In the genomic region with DNA sequence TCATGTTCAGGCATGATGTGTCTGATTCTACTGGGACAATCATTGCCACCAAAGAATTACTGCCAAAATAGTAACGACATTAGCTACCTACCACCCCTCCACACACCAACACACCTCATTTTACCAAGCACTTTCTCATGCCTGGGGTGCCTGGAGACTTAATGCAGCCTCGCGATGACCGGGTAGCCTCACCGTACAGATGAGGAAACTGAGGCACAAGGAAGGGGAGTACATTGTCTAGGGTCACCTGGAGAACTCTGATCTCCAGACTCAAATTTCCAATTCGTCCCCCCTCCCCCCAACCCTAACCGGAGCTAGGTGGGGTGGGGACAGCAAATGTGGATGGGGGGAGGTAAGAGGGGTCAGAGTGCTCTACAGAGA, we compare ENCODE assay signal across 8 cellular contexts. TPM values are rescaled to one million over a fixed set of nuclear protein-coding genes. Genes with fewer than 3 reads are reported as not detected.
A peak's percentile ranks its signal among the peaks of the same experiment; 100 is the strongest.
DNase-seq lines count a peak whose midpoint lies in the region; ATAC-seq, FAIRE-seq and TF ChIP-seq lines count a peak whose summit lies in the region.

No MANE protein-coding gene starts in this region.

- POLR2A ChIA-PET in activated CD4-positive, alpha-beta T cell treated with anti-CD3 and anti-CD28 coated beads for 36 hours (lab: Charles Lee), result interaction anchor here (1.8 kb wide), 1 partner anchor 33 kb away, joined by 5 read pairs; no protein-coding TSS in a partner anchor
- POLR2A ChIA-PET in K562 (lab: Yijun Ruan, JAX), result interaction anchor here (0.6 to 1.3 kb wide), 4 partner anchors 30 to 284 kb away, joined by 3 to 5 read pairs (median 4); no protein-coding TSS in a partner anchor

- no peak for DNase-seq in activated CD4-positive, alpha-beta T cell treated with anti-CD3 and anti-CD28 coated beads for 36 hours
- DNase-seq in activated CD4-positive, alpha-beta T cell treated with anti-CD3 and anti-CD28 coated beads, Interleukin-2, amount 50 U/mL, for 4 hours, result no peak
- DNase-seq in K562 (ENCODE audit: extremely low read depth in 1 of 4, low spot score in 3 of 4) (no peak), lower leg skin (ENCODE audit: low spot score in 2 of 2) (no peak), AG08395 (ENCODE audit: low spot score) (no peak), NCI-H2107 treated with DMSO at 0.1 percent for 48 hours (lab: John Stamatoyannopoulos, UW; ENCODE audit: unreplicated experiment) (no peak)

- H3K4me3 Mint-ChIP-seq in activated CD4-positive, alpha-beta T cell treated with anti-CD3 and anti-CD28 coated beads for 36 hours, result peak overlapping the region; percentile 15
- H3K4me3 Mint-ChIP-seq in stimulated activated memory B cell treated with anti-CD40 and anti-IgM and Interleukin-4, amounts not matched to agents 10 μg/mL and 1 μg/mL and 100 μg/mL, for 72 hours, result peak overlapping the region; percentile 18

- WGBS in K562 (ENCODE audit: insufficient coverage, low coverage, missing lambda C conversion rate), result 17% methylated on average over 7 of the region's 7 CpGs
- 7 to 8% methylated on average over 7 of the region's 7 CpGs for WGBS in lower leg skin, 2 donors

- H3K4me3 ChIP-seq in K562 (no peak overlapping the region), lower leg skin (ENCODE audit: low read depth, poor library complexity, severe bottlenecking) (no peak overlapping the region)

- TF ChIP-seq RAD21 in K562 (CRISPR knock-in tag; conservative IDR thresholded peaks at IDR 0.05 in 1 of 2, IDR thresholded peaks at IDR 0.05 in 1 of 2), result no peak

- H3K27me3 ChIP-seq in K562 (ENCODE audit: control insufficient read depth in 2 of 2, insufficient read depth in 2 of 2, low read length in 2 of 2), result no peaks in the 10 kb centered on the region

- H3K4me2 ChIP-seq in K562 (ENCODE audit: insufficient read depth, low read length), result 0 out of 2 replicates have a peak overlapping the region, but pooled peaks have one; percentile 16

- H3K4me1 Mint-ChIP-seq in activated CD4-positive, alpha-beta T cell treated with anti-CD3 and anti-CD28 coated beads for 36 hours, result peaks cover 27% of the 10 kb centered on the region
- H3K4me1 Mint-ChIP-seq in stimulated activated memory B cell treated with anti-CD40 and anti-IgM and Interleukin-4, amounts not matched to agents 10 μg/mL and 1 μg/mL and 100 μg/mL, for 72 hours, result peaks cover 31% of the 10 kb centered on the region

- peaks cover 19 to 49% of the 10 kb centered on the region in 2 experiments for H3K4me1 ChIP-seq in K562 (replicated peaks in 1 of 2; ENCODE audit: control insufficient read depth in 2 of 2, insufficient read depth in 2 of 2, low read length in 2 of 2)

- H3K79me2 ChIP-seq in K562 (ENCODE audit: control insufficient read depth, insufficient read depth, low read length), result no peaks in the 10 kb centered on the region

- CTCF ChIA-PET in activated CD4-positive, alpha-beta T cell treated with anti-CD3 and anti-CD28 coated beads for 36 hours (lab: Charles Lee), result interaction anchor here (0.6 to 6.3 kb wide), 44 partner anchors 8 to 361 kb away, joined by 3 to 124 read pairs (median 5); partner anchors contain the start of genes P2RX3, SLC43A1, SLC43A3 and TIMM10
- CTCF ChIA-PET in K562 (lab: Yijun Ruan, JAX; ENCODE audit: low intra/inter-chr PET ratio), result interaction anchor here (0.7 to 3.6 kb wide), 6 partner anchors 23 to 184 kb away, joined by 3 to 32 read pairs (median 3); partner anchors contain the start of gene UBE2L6

- BruUV-seq in K562 (replicated peaks; lab: Mats Ljungman, UMichigan), result no TSS peak

- H3K36me3 ChIP-seq in K562 (ENCODE audit: control insufficient read depth, insufficient read depth, low read length), result no peaks in the 10 kb centered on the region

- no peaks in the 10 kb centered on the region for H3K9me1 ChIP-seq in K562 (ENCODE audit: control insufficient read depth, insufficient read depth, low read length)

- H3K27ac ChIP-seq in K562 (ENCODE audit: extremely low read depth, low read depth, low read length), result no peak overlapping the region

- intact Hi-C loops in activated CD4-positive, alpha-beta T cell treated with anti-CD3 and anti-CD28 coated beads for 36 hours (cut with DNase I, micrococcal nuclease), result loop anchor here (1.0 to 5.0 kb wide), 9 partner anchors 23 to 343 kb away; partner anchors contain the start of genes SLC43A1 (in 1 of the 2) and UBE2L6 (in 1 of the 2)
- intact Hi-C loops in K562 (cut with micrococcal nuclease) (loop anchor here (1.0 to 5.0 kb wide), 9 partner anchors 23 to 1065 kb away; partner anchors contain the start of gene UBE2L6), lower leg skin (cut with DNase I; ENCODE audit: low total_unique reads) (loop anchor here (5.0 to 10.0 kb wide), 2 partner anchors 70 to 113 kb away; no protein-coding TSS in a partner anchor)

- H3K27me3 Mint-ChIP-seq in activated CD4-positive, alpha-beta T cell treated with anti-CD3 and anti-CD28 coated beads for 36 hours, result peaks cover 25% of the 10 kb centered on the region
- H3K27me3 Mint-ChIP-seq in stimulated activated memory B cell treated with anti-CD40 and anti-IgM and Interleukin-4, amounts not matched to agents 10 μg/mL and 1 μg/mL and 100 μg/mL, for 72 hours, result peaks cover 36% of the 10 kb centered on the region

- no peak for TF ChIP-seq EP300 in K562 (IDR thresholded peaks at IDR 0.05; ENCODE audit: low read length)

- FAIRE-seq in K562 (lab: Jason Lieb, UNC), result no peak

- no peaks in the 10 kb centered on the region for H3K9me3 ChIP-seq in K562 (replicated peaks; ENCODE audit: control insufficient read depth, insufficient read depth, low read depth, low read length)

- peak overlapping the region; percentile 76 for H2AFZ ChIP-seq in K562 (ENCODE audit: low read depth, low read length)

- TF ChIP-seq CTCF in K562 (IDR thresholded peaks at IDR 0.05 in 2 of 3, conservative IDR thresholded peaks at IDR 0.05 in 1 of 3; ENCODE audit: insufficient read depth in 2 of 3, low read depth in 1 of 3, low read length in 3 of 3) (peak in 1 of 3 experiments; percentile 5; a peak in 1 of 6 replicates), lower leg skin (IDR thresholded peaks at IDR 0.05) (no peak)

- H3K9ac ChIP-seq in K562 (ENCODE audit: insufficient read depth in 1 of 2, low read depth in 2 of 2, low read length in 2 of 2), result peak overlapping the region in 1 of 2 experiments; percentile 0; a peak in 1 of 4 replicates

- peak; percentile 28 for ATAC-seq in activated CD4-positive, alpha-beta T cell treated with anti-CD3 and anti-CD28 coated beads for 36 hours
- ATAC-seq in HG03097 (IDR thresholded peaks at IDR 0.05; ENCODE audit: low FRiP score, unreplicated experiment) (peak; percentile 13), K562 (peak; percentile 5; the same call in 2 of the 3 replicates)
- ATAC-seq in stimulated activated memory B cell treated with anti-CD40 and anti-IgM and Interleukin-4, amounts not matched to agents 10 μg/mL and 1 μg/mL and 100 μg/mL, for 72 hours, result peak; percentile 29

- no peaks in the 10 kb centered on the region for H3K36me3 Mint-ChIP-seq in activated CD4-positive, alpha-beta T cell treated with anti-CD3 and anti-CD28 coated beads for 36 hours (ENCODE audit: low read depth)
- no peaks in the 10 kb centered on the region for H3K36me3 Mint-ChIP-seq in stimulated activated memory B cell treated with anti-CD40 and anti-IgM and Interleukin-4, amounts not matched to agents 10 μg/mL and 1 μg/mL and 100 μg/mL, for 72 hours

- in situ Hi-C loops in K562 (cut with MboI), result loop anchor here (10.0 kb wide), 1 partner anchor 187 kb away; the partner anchor contains the start of gene YPEL4

- TF ChIP-seq POLR2A in K562 (conservative IDR thresholded peaks at IDR 0.05), result no peak
- no peak for TF ChIP-seq POLR2A in lower leg skin (IDR thresholded peaks at IDR 0.05)

- H3K27ac Mint-ChIP-seq in activated CD4-positive, alpha-beta T cell treated with anti-CD3 and anti-CD28 coated beads for 36 hours, result no peak overlapping the region
- H3K27ac Mint-ChIP-seq in stimulated activated memory B cell treated with anti-CD40 and anti-IgM and Interleukin-4, amounts not matched to agents 10 μg/mL and 1 μg/mL and 100 μg/mL, for 72 hours, result no peak overlapping the region

- H4K20me1 ChIP-seq in K562 (replicated peaks; ENCODE audit: control insufficient read depth, insufficient read depth, low read length), result peaks cover under 1% of the 10 kb centered on the region; the same call in 1 of the 2 replicates

- H3K9me3 Mint-ChIP-seq in activated CD4-positive, alpha-beta T cell treated with anti-CD3 and anti-CD28 coated beads for 36 hours (ENCODE audit: low read depth), result no peaks in the 10 kb centered on the region
- no peaks in the 10 kb centered on the region for H3K9me3 Mint-ChIP-seq in stimulated activated memory B cell treated with anti-CD40 and anti-IgM and Interleukin-4, amounts not matched to agents 10 μg/mL and 1 μg/mL and 100 μg/mL, for 72 hours

RNA-seq across cellular contexts. Expression of gene RTN4RL2, which starts 2.7 kb away (rescaled TPM):
- total RNA-seq in activated CD4-positive, alpha-beta T cell treated with anti-CD3 and anti-CD28 coated beads for 36 hours, result under 1 TPM; 0.33 to 0.39 TPM
- total RNA-seq in K562 (2011; cell fraction: chromatin; rRNA removed; ENCODE audit: low replicate concordance), result not detected in 2 replicates
- total RNA-seq in K562 (2011; cell fraction: nucleolus; rRNA removed), result 0.50 and 0.53 TPM in 2 replicates
- 0.46 and 1.2 TPM in 2 replicates for total RNA-seq in K562 (2011; cell fraction: nucleoplasm; rRNA removed)
- 0.29 TPM in 1 of 2 replicates, not detected in the other for total RNA-seq in K562 (2014; rRNA removed)
- total RNA-seq in K562 (2014; rRNA removed; fragmentation: Illumina TruSeq; extraction: Trizol), result not detected in 2 replicates
- total RNA-seq in K562 (2015; rRNA removed; fragmentation: Illumina TruSeq; extraction: Trizol), result 0.07 TPM in 1 of 2 replicates, not detected in the other
- 1.8 and 1.9 TPM in 2 replicates for total RNA-seq in K562 (2021)
- 0.06 and 0.30 TPM in 2 replicates for polyA plus RNA-seq in K562 (2011; rRNA removed)
- 0.07 and 0.21 TPM in 2 replicates for polyA plus RNA-seq in K562 (2011; cell fraction: cytosol; rRNA removed)
- 0.25 and 0.47 TPM in 2 replicates for polyA plus RNA-seq in K562 (2011; cell fraction: nucleus; rRNA removed)
- 1.5 and 5.3 TPM in 2 replicates for polyA plus RNA-seq in K562 (2012)
- 0.34 and 1.1 TPM in 2 replicates for polyA plus RNA-seq in K562 (2014; fragmentation: Illumina TruSeq; extraction: Trizol)
- polyA plus RNA-seq in K562 (2014; fragmentation: Nextera tagmentation; extraction: Ambion mirVana), result not detected
- 0.69 and 0.82 TPM in 2 replicates for polyA plus RNA-seq in K562 (2014; rRNA removed)
- not detected in 2 replicates for polyA minus RNA-seq in K562 (2011; rRNA and poly(A)+ RNA removed)
- not detected in 2 replicates for polyA minus RNA-seq in K562 (2011; cell fraction: cytosol; rRNA and poly(A)+ RNA removed)
- 0.54 TPM in 1 of 2 replicates, not detected in the other for polyA minus RNA-seq in K562 (2011; cell fraction: nucleus; rRNA and poly(A)+ RNA removed)
- total RNA-seq in lower leg skin, result 1 to 10 TPM in 3 of 4 donors, under 1 TPM in 1; 0.55 to 3.6 (median 2.3) TPM

RNA-seq across cellular contexts. Expression of gene SLC43A3, which starts 30.7 kb away (rescaled TPM):
- total RNA-seq in activated CD4-positive, alpha-beta T cell treated with anti-CD3 and anti-CD28 coated beads for 36 hours, result 100 to 1,000 TPM; 268 to 333 TPM
- 241 and 427 TPM in 2 replicates for total RNA-seq in K562 (2011; cell fraction: chromatin; rRNA removed; ENCODE audit: low replicate concordance)
- total RNA-seq in K562 (2011; cell fraction: nucleolus; rRNA removed), result 393 and 402 TPM in 2 replicates
- total RNA-seq in K562 (2011; cell fraction: nucleoplasm; rRNA removed), result 340 and 369 TPM in 2 replicates
- total RNA-seq in K562 (2014; rRNA removed), result 98.9 and 141 TPM in 2 replicates
- total RNA-seq in K562 (2014; rRNA removed; fragmentation: Illumina TruSeq; extraction: Trizol), result 120 and 132 TPM in 2 replicates
- 135 and 143 TPM in 2 replicates for total RNA-seq in K562 (2015; rRNA removed; fragmentation: Illumina TruSeq; extraction: Trizol)
- total RNA-seq in K562 (2021), result 254 and 257 TPM in 2 replicates
- polyA plus RNA-seq in K562 (2011; rRNA removed), result 141 and 235 TPM in 2 replicates
- 358 and 452 TPM in 2 replicates for polyA plus RNA-seq in K562 (2011; cell fraction: cytosol; rRNA removed)
- polyA plus RNA-seq in K562 (2011; cell fraction: nucleus; rRNA removed), result 327 and 364 TPM in 2 replicates
- 192 and 193 TPM in 2 replicates for polyA plus RNA-seq in K562 (2012)
- polyA plus RNA-seq in K562 (2014; fragmentation: Illumina TruSeq; extraction: Trizol), result 244 and 281 TPM in 2 replicates
- polyA plus RNA-seq in K562 (2014; fragmentation: Nextera tagmentation; extraction: Ambion mirVana), result 100 to 1,000 TPM in 1 of 2 experiments, 10 to 100 TPM in 1; 63.7 to 216 TPM
- polyA plus RNA-seq in K562 (2014; rRNA removed), result 139 and 160 TPM in 2 replicates
- 162 and 237 TPM in 2 replicates for polyA minus RNA-seq in K562 (2011; rRNA and poly(A)+ RNA removed)
- polyA minus RNA-seq in K562 (2011; cell fraction: cytosol; rRNA and poly(A)+ RNA removed), result 86.6 and 143 TPM in 2 replicates
- polyA minus RNA-seq in K562 (2011; cell fraction: nucleus; rRNA and poly(A)+ RNA removed), result 116 and 125 TPM in 2 replicates
- 10 to 100 TPM; 12.4 to 66.4 (median 41.1) TPM for total RNA-seq in lower leg skin

RNA-seq across cellular contexts. Expression of gene SLC43A1, which starts 57.9 kb away (rescaled TPM):
- 10 to 100 TPM; 27.6 to 28.7 TPM for total RNA-seq in activated CD4-positive, alpha-beta T cell treated with anti-CD3 and anti-CD28 coated beads for 36 hours
- total RNA-seq in K562 (2011; cell fraction: chromatin; rRNA removed; ENCODE audit: low replicate concordance), result 70.0 and 187 TPM in 2 replicates
- 140 and 142 TPM in 2 replicates for total RNA-seq in K562 (2011; cell fraction: nucleolus; rRNA removed)
- 97.5 and 106 TPM in 2 replicates for total RNA-seq in K562 (2011; cell fraction: nucleoplasm; rRNA removed)
- total RNA-seq in K562 (2014; rRNA removed), result 32.0 and 36.4 TPM in 2 replicates
- total RNA-seq in K562 (2014; rRNA removed; fragmentation: Illumina TruSeq; extraction: Trizol), result 14.8 and 17.3 TPM in 2 replicates
- 16.1 and 17.8 TPM in 2 replicates for total RNA-seq in K562 (2015; rRNA removed; fragmentation: Illumina TruSeq; extraction: Trizol)
- total RNA-seq in K562 (2021), result 41.8 and 42.9 TPM in 2 replicates
- polyA plus RNA-seq in K562 (2011; rRNA removed), result 24.6 and 30.6 TPM in 2 replicates
- polyA plus RNA-seq in K562 (2011; cell fraction: cytosol; rRNA removed), result 32.9 and 51.5 TPM in 2 replicates
- 72.6 and 94.2 TPM in 2 replicates for polyA plus RNA-seq in K562 (2011; cell fraction: nucleus; rRNA removed)
- polyA plus RNA-seq in K562 (2012), result 24.9 and 86.3 TPM in 2 replicates
- 33.4 and 37.3 TPM in 2 replicates for polyA plus RNA-seq in K562 (2014; fragmentation: Illumina TruSeq; extraction: Trizol)
- 1 to 10 TPM; 2.6 to 3.8 TPM for polyA plus RNA-seq in K562 (2014; fragmentation: Nextera tagmentation; extraction: Ambion mirVana)
- polyA plus RNA-seq in K562 (2014; rRNA removed), result 29.9 and 30.6 TPM in 2 replicates
- 23.7 and 32.9 TPM in 2 replicates for polyA minus RNA-seq in K562 (2011; rRNA and poly(A)+ RNA removed)
- polyA minus RNA-seq in K562 (2011; cell fraction: cytosol; rRNA and poly(A)+ RNA removed), result 24.3 and 29.1 TPM in 2 replicates
- polyA minus RNA-seq in K562 (2011; cell fraction: nucleus; rRNA and poly(A)+ RNA removed), result 38.5 and 48.2 TPM in 2 replicates
- 10 to 100 TPM; 15.9 to 20.2 (median 18.3) TPM for total RNA-seq in lower leg skin
